8 cellular contexts compared by ENCODE assay signal in genomic region chr14:35808658-35809563, GRCh38. TPM values are rescaled to one million over a fixed set of nuclear protein-coding genes. Genes with fewer than 3 reads are reported as not detected.
A peak's percentile ranks its signal among the peaks of the same experiment; 100 is the strongest.
DNase-seq lines count a peak whose midpoint lies in the region; ATAC-seq and TF ChIP-seq lines count a peak whose summit lies in the region.
"Not testable (repeated sequence)": the region's sequence is repeated elsewhere in the genome, so short reads cannot be mapped to it uniquely, and the experiment has no call there.

TSS of gene RALGAPA1 (minus strand) at chr14:35809295. CDS start at chr14:35808835, 460 bp downstream.

- DNase-seq in NCI-H187 treated with DMSO at 0.1 percent for 48 hours (lab: John Stamatoyannopoulos, UW) (peak; percentile 94), ascending aorta (ENCODE audit: low spot score in 2 of 2) (peak; percentile 83 to 97), right cardiac atrium (peak; percentile 94 to 97 (median 96)), pulmonary artery endothelial cell (ENCODE audit: low read depth, low spot score) (peak; percentile 96), uterus (peak; percentile 95 to 96)

- ATAC-seq in GM18502 (IDR thresholded peaks at IDR 0.05; ENCODE audit: poor library complexity, unreplicated experiment) (peak; percentile 97), HG02970 (IDR thresholded peaks at IDR 0.05; ENCODE audit: low FRiP score, unreplicated experiment) (peak; percentile 98), right cardiac atrium (peak; percentile 99 to 100)

- not testable (repeated sequence) for H3K36me3 ChIP-seq in ascending aorta, uterus

- WGBS in right cardiac atrium: 2% methylated on average over 57 of the region's 64 CpGs

- peak; percentile 40 to 57 (median 47) for TF ChIP-seq CTCF in ascending aorta (IDR thresholded peaks at IDR 0.05)
- peak in 3 of 4 experiments; percentile 39 to 69 (median 54) for TF ChIP-seq CTCF in uterus (IDR thresholded peaks at IDR 0.05)

- TF ChIP-seq POLR2A in uterus (IDR thresholded peaks at IDR 0.05): peak; percentile 91 to 95

- not testable (repeated sequence) for H3K9me3 ChIP-seq in ascending aorta; right cardiac atrium (ENCODE audit: control insufficient read depth, low read length); uterus

- H3K4me3 ChIP-seq in ascending aorta (peak within 1 kb of the TSS; percentile 60 to 93), right cardiac atrium (ENCODE audit: low read length) (peak within 1 kb of the TSS; percentile 72), uterus (peak within 1 kb of the TSS; percentile 64 to 70)

- H3K4me1 ChIP-seq in ascending aorta: peaks cover 0 to 10% of the 10 kb centered on the region in 2 donors
- not testable (repeated sequence) for H3K4me1 ChIP-seq in right cardiac atrium (ENCODE audit: control insufficient read depth, insufficient read depth, low read length); uterus

- not testable (repeated sequence) for H3K27me3 ChIP-seq in ascending aorta; right cardiac atrium (ENCODE audit: control insufficient read depth, insufficient read depth); uterus

- peak within 1 kb of the TSS; percentile 87 to 97 for H3K27ac ChIP-seq in ascending aorta
- peak within 1 kb of the TSS; percentile 89 for H3K27ac ChIP-seq in right cardiac atrium (ENCODE audit: low read length)
- H3K27ac ChIP-seq in uterus: peak within 1 kb of the TSS; percentile 87

- intact Hi-C loops in T-helper 2 cell treated with Interferon-gamma antibody and Interleukin-4, amounts not matched to agents 100 ng/mL and 5 ng/mL, for 36 hours (cut with micrococcal nuclease): loop anchor here (1.0 to 10.0 kb wide), 10 partner anchors 17 to 1347 kb away; partner anchors contain the start of genes BRMS1L, FAM177A1, MBIP and PRORP
- intact Hi-C loops in ascending aorta (cut with DNase I): loop anchor here (1.0 to 5.0 kb wide), 3 partner anchors 17 to 1388 kb away; partner anchors contain the start of genes BRMS1L, MIPOL1 and SRP54
- intact Hi-C loops in right cardiac atrium (cut with DNase I); uterus (cut with DNase I; ENCODE audit: low total_unique reads): not testable (repeated sequence)

RNA-seq across cellular contexts. Expression of gene RALGAPA1, which starts in this region (rescaled TPM):
- total RNA-seq in T-helper 2 cell treated with Interferon-gamma antibody and Interleukin-4, amounts not matched to agents 100 ng/mL and 5 ng/mL, for 36 hours: 38.6 and 39.2 TPM in 2 replicates
- total RNA-seq in ascending aorta: 101 TPM
- 10 to 100 TPM; 35.1 to 47.4 (median 41.2) TPM for total RNA-seq in right cardiac atrium
- 11.6 TPM for polyA plus RNA-seq in right cardiac atrium
- total RNA-seq in pulmonary artery endothelial cell: 14.8 and 22.0 TPM in 2 replicates
- 100 to 1,000 TPM in 2 of 4 donors, 10 to 100 TPM in 2; 44.1 to 138 (median 108) TPM for total RNA-seq in uterus

Comparison
In these comparisons a context has a peak if more than half of its experiments do, and no peak if none do; other contexts are left out.
1. Peak in every context shown above with its lines: DNase-seq, ATAC-seq, H3K4me3 ChIP-seq and H3K27ac ChIP-seq.